ENCODE assay signal across 18 cellular contexts in the genomic region with DNA sequence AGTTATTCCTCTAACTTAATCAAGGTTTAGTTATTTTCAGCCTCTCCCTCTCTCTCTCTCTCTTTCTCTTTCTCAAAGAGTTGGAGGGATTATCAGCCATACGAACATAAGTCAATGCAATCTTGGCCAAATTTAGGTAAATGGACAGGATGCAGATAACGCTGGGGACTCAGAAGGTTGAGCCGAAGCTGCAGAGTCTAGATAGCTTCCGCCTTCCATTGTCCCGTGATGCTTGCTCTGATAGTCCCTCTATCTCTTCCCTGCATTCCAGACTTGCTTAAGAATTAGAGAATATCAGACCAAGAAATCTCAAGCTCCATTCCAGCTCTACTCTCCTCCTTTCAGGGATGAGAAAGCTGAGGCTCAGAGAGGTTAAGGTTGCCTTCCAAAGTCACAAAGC.
DNase-seq lines count a peak whose midpoint lies in the region; ATAC-seq and TF ChIP-seq lines count a peak whose summit lies in the region.
"Had no signal": no experiment of that assay in that cellular context is flagged by ENCODE, and none has a peak within 500 bp of the region (broad histone marks: within the 10 kb centered on the region; RNA-seq: fewer than 3 reads in every experiment).

No MANE protein-coding gene starts in this region.

- intact Hi-C loops in ascending aorta (cut with DNase I), result loop anchor here (5.0 kb wide), 4 partner anchors 70 to 175 kb away; no protein-coding TSS in a partner anchor

- no peak for TF ChIP-seq CTCF in ascending aorta (IDR thresholded peaks at IDR 0.05)

- H3K9me3 ChIP-seq in BLaER1 treated with 17β-estradiol and CSF1 and Interleukin-3, amounts not matched to agents 10 nM and 100 nM (replicated peaks in 1 of 11), result peaks cover 0 to 6% (median 0%) of the 10 kb centered on the region in 11 experiments; a peak in 1 of 22 replicates
- no peaks in the 10 kb centered on the region for H3K9me3 ChIP-seq in ascending aorta
- H3K9me3 ChIP-seq in muscle layer of colon (ENCODE audit: low read length), result no peaks in the 10 kb centered on the region
- H3K9me3 ChIP-seq in stomach smooth muscle (ENCODE audit: control insufficient read depth in 2 of 2, low read length in 2 of 2), result no peaks in the 10 kb centered on the region

- peak overlapping the region in 8 of 11 experiments; percentile 42 to 68 (median 59); a peak in 14 of 22 replicates for H3K9ac ChIP-seq in BLaER1 treated with 17β-estradiol and CSF1 and Interleukin-3, amounts not matched to agents 10 nM and 100 nM
- H3K9ac ChIP-seq in muscle layer of colon (ENCODE audit: low read length), result no peak overlapping the region
- no peak overlapping the region for H3K9ac ChIP-seq in stomach smooth muscle (ENCODE audit: low read length in 2 of 2)

- H3K4me2 ChIP-seq in BLaER1 treated with 17β-estradiol and CSF1 and Interleukin-3, amounts not matched to agents 10 nM and 100 nM, result peak overlapping the region; percentile 55 to 96 (median 81)

- H4K20me1 ChIP-seq in BLaER1 treated with 17β-estradiol and CSF1 and Interleukin-3, amounts not matched to agents 10 nM and 100 nM, result no peaks in the 10 kb centered on the region

- H3K4me3 ChIP-seq in BLaER1 treated with 17β-estradiol and CSF1 and Interleukin-3, amounts not matched to agents 10 nM and 100 nM, result peak overlapping the region in 5 of 10 experiments; percentile 4 to 42 (median 22); a peak in 4 of 20 replicates
- H3K4me3 ChIP-seq in ascending aorta (no peak overlapping the region), muscle layer of colon (ENCODE audit: low read depth in 1 of 2, low read length in 2 of 2) (no peak overlapping the region), stomach smooth muscle (ENCODE audit: low read length in 2 of 2) (no peak overlapping the region)
- H3K4me3 ChIP-seq: GM12878, PC-9 had no signal

- no peak for ATAC-seq in HG02870 (IDR thresholded peaks at IDR 0.05; ENCODE audit: unreplicated experiment)
- ATAC-seq: GM12878 had no signal

- DNase-seq in ascending aorta (ENCODE audit: low spot score in 2 of 2) (no peak), mesenteric fat pad (ENCODE audit: low spot score) (no peak), NOMO-1 (lab: John Stamatoyannopoulos, UW; ENCODE audit: unreplicated experiment in 2 of 2) (no peak), CD1c-positive myeloid dendritic cell (ENCODE audit: extremely low spot score) (no peak)
- DNase-seq: 8988T, GDM1, H9, NCI-H1417, NCI-H2029, NCI-H2171, NCI-H446, NCI-H748 treated with DMSO at 0.1 percent for 48 hours, PC-9 had no signal

- H3K27ac ChIP-seq in BLaER1 treated with 17β-estradiol and CSF1 and Interleukin-3, amounts not matched to agents 10 nM and 100 nM, result peak overlapping the region in 9 of 11 experiments; percentile 50 to 88 (median 79); a peak in 18 of 22 replicates
- peak overlapping the region; percentile 83 to 86 for H3K27ac ChIP-seq in ascending aorta
- H3K27ac ChIP-seq in muscle layer of colon (ENCODE audit: low read depth, low read length), result peak overlapping the region; percentile 16
- H3K27ac ChIP-seq in stomach smooth muscle (ENCODE audit: low read length), result peak overlapping the region; percentile 78

- H3K4me1 ChIP-seq in BLaER1 treated with 17β-estradiol and CSF1 and Interleukin-3, amounts not matched to agents 10 nM and 100 nM, result peaks cover 40 to 97% (median 65%) of the 10 kb centered on the region in 10 experiments
- H3K4me1 ChIP-seq in ascending aorta, result peaks cover 18 to 48% of the 10 kb centered on the region in 2 donors
- peaks cover 61% of the 10 kb centered on the region for H3K4me1 ChIP-seq in muscle layer of colon (ENCODE audit: insufficient read depth, low read length)
- H3K4me1 ChIP-seq in stomach smooth muscle (ENCODE audit: control insufficient read depth, insufficient read depth, low read length), result peaks cover 51% of the 10 kb centered on the region

- H3K36me3 ChIP-seq in BLaER1 treated with 17β-estradiol and CSF1 and Interleukin-3, amounts not matched to agents 10 nM and 100 nM, result no peaks in the 10 kb centered on the region
- no peaks in the 10 kb centered on the region for H3K36me3 ChIP-seq in ascending aorta
- H3K36me3 ChIP-seq in muscle layer of colon (ENCODE audit: insufficient read depth, low read length), result no peaks in the 10 kb centered on the region
- no peaks in the 10 kb centered on the region for H3K36me3 ChIP-seq in stomach smooth muscle (ENCODE audit: control insufficient read depth in 2 of 2, insufficient read depth in 2 of 2, low read length in 2 of 2)

- H3K27me3 ChIP-seq in BLaER1 treated with 17β-estradiol and CSF1 and Interleukin-3, amounts not matched to agents 10 nM and 100 nM, result peaks cover 0 to 57% (median 0%) of the 10 kb centered on the region in 11 experiments; a peak in 4 of 22 replicates
- H3K27me3 ChIP-seq in ascending aorta, result no peaks in the 10 kb centered on the region
- no peaks in the 10 kb centered on the region for H3K27me3 ChIP-seq in muscle layer of colon (ENCODE audit: control insufficient read depth in 1 of 2, insufficient read depth in 2 of 2, low read length in 2 of 2)
- no peaks in the 10 kb centered on the region for H3K27me3 ChIP-seq in stomach smooth muscle (ENCODE audit: control insufficient read depth in 1 of 2, insufficient read depth in 2 of 2, low read length in 2 of 2)

Comparison
In these comparisons a context has a peak if more than half of its experiments do, and no peak if none do; other contexts are left out.
1. H3K27ac ChIP-seq: peak in every context shown above with its lines; median percentile 84 in ascending aorta; 79 in BLaER1 treated with 17β-estradiol and CSF1 and Interleukin-3, amounts not matched to agents 10 nM and 100 nM; 78 in stomach smooth muscle; 16 in muscle layer of colon.
2. H3K9ac ChIP-seq: peak in BLaER1 treated with 17β-estradiol and CSF1 and Interleukin-3, amounts not matched to agents 10 nM and 100 nM (8 of 11); none in muscle layer of colon (single experiment) and stomach smooth muscle (0 of 2).